In genomic region chr9:75967556-75967955, GRCh38 we compare ENCODE assay signal across 21 cellular contexts.
"Had no signal": no experiment of that assay in that cellular context is flagged by ENCODE, and none has a peak within 500 bp of the region (broad histone marks: within the 10 kb centered on the region; RNA-seq: fewer than 3 reads in every experiment).

No MANE protein-coding gene starts in this region.

- H3K9me3 ChIP-seq: esophagus squamous epithelium, gastroesophageal sphincter, lower lobe of right lung had no signal

- H3K27me3 ChIP-seq: esophagus squamous epithelium, gastroesophageal sphincter, heart left ventricle, hepatocyte, left lung had no signal

- H3K36me3 ChIP-seq: esophagus squamous epithelium, gastroesophageal sphincter, heart left ventricle, left lung, lower lobe of right lung had no signal

- ATAC-seq: effector memory CD8-positive, alpha-beta T cell; gastroesophageal sphincter; heart left ventricle; left cardiac atrium; left lung; left ventricle myocardium superior; lower lobe of right lung; naive thymus-derived CD4-positive, alpha-beta T cell had no signal

- H3K27ac ChIP-seq: gastroesophageal sphincter, heart left ventricle, hepatocyte, left lung, lower lobe of right lung had no signal

- H3K4me3 ChIP-seq: esophagus squamous epithelium, gastroesophageal sphincter, heart left ventricle, hepatocyte, left lung, lower lobe of right lung had no signal

- H3K4me1 ChIP-seq: left lung had no signal

- DNase-seq: cortex of kidney; effector CD8-positive, alpha-beta T cell; effector memory CD8-positive, alpha-beta T cell; endodermal cell; esophagus squamous epithelium; foreskin fibroblast; heart left ventricle; hypothalamus; immature natural killer cell; islet precursor cell; kidney; kidney glomerular epithelial cell; left cardiac atrium; left ventricle myocardium superior; lower lobe of right lung; mesendoderm; midbrain; naive thymus-derived CD4-positive, alpha-beta T cell had no signal
